Comparison of ENCODE assay signal across 21 cellular contexts in the genomic region with DNA sequence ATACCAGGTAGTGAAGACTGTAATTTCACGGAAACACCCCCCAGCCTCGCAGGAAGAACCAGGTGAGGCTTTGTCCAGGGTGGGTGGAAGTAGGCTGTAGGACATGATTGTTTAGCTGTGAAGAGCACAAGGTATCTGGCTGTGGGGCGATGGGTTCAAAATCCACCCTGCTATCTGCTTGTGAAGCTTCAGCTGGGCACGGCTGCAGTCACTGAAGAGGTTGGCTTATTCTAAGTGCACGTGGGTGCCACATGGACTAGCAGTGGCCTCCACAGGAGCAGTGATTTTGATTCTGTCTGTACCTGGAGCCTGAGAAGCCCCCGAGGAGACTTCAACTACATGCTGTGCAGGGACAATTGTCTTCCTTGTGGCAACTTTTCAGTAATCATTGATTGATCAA.
DNase-seq lines count a peak whose midpoint lies in the region; ATAC-seq, FAIRE-seq and TF ChIP-seq lines count a peak whose summit lies in the region.
"Had no signal": no experiment of that assay in that cellular context is flagged by ENCODE, and none has a peak within 500 bp of the region (broad histone marks: within the 10 kb centered on the region; RNA-seq: fewer than 3 reads in every experiment).

No MANE protein-coding gene starts in this region.

- POLR2A ChIA-PET in HepG2 (lab: Yijun Ruan, JAX) (no interaction called here), H1 (lab: Charles Lee; ENCODE audit: partially characterized antibody) (interaction anchor here (1.1 to 1.5 kb wide), 2 partner anchors 13 to 20 kb away, joined by 3 read pairs; no protein-coding TSS in a partner anchor)

- 47% methylated on average over 4 of the region's 6 CpGs for WGBS in HepG2 (ENCODE audit: low lambda C conversion rate)
- 0% methylated on average over 2 of the region's 6 CpGs for WGBS in right lobe of liver (ENCODE audit: insufficient coverage, low coverage, low lambda C conversion rate, missing lambda C conversion rate)
- 90% methylated on average over 6 of the region's 6 CpGs; no CpG with 5 or more reads in 1 of the 2 experiments for WGBS in H1 (ENCODE audit: extremely low coverage in 1 of 2, insufficient coverage in 1 of 2, insufficient read length in 1 of 2, insufficient replicate concordance in 2 of 2, low coverage in 1 of 2, low lambda C conversion rate in 2 of 2, missing lambda C conversion rate in 1 of 2), 2 experiments
- 48 to 77% (median 50%) methylated on average over 6 of the region's 6 CpGs for WGBS in small intestine, 3 donors

- H3K4me2 ChIP-seq in HepG2 (ENCODE audit: low read depth, low read length) (no peak overlapping the region), H1 (ENCODE audit: insufficient read depth in 1 of 2, low read depth in 2 of 2, low read length in 2 of 2) (no peak overlapping the region)
- H3K4me2 ChIP-seq: BLaER1 had no signal

- no peaks in the 10 kb centered on the region for H3K79me1 ChIP-seq in H1 (ENCODE audit: low read depth, low read length)

- peak overlapping the region; percentile 38 for H4K8ac ChIP-seq in H1 (ENCODE audit: extremely low read depth, insufficient read depth, low read length)

- H3K9ac ChIP-seq in HepG2 (ENCODE audit: insufficient read depth, low read depth, low read length): no peak overlapping the region
- H3K9ac ChIP-seq in H1 (replicated peaks in 1 of 4; ENCODE audit: extremely low read depth in 1 of 4, low read depth in 3 of 4, low read length in 3 of 4): no peak overlapping the region
- H3K9ac ChIP-seq: BLaER1, GM23248 had no signal

- no peak overlapping the region for H4K5ac ChIP-seq in H1 (ENCODE audit: insufficient read length, low read depth, low read length)

- peak overlapping the region; percentile 71 for H2BK12ac ChIP-seq in H1 (ENCODE audit: low read depth, low read length)

- H4K20me1 ChIP-seq in HepG2 (ENCODE audit: insufficient read depth, low read length) (no peaks in the 10 kb centered on the region), H1 (replicated peaks in 1 of 2; ENCODE audit: control insufficient read depth in 1 of 2, insufficient read depth in 2 of 2, low read length in 2 of 2) (no peaks in the 10 kb centered on the region)
- H4K20me1 ChIP-seq: BLaER1 had no signal

- H4K91ac ChIP-seq in H1 (replicated peaks; ENCODE audit: insufficient read length, low read length): no peak overlapping the region

- H3K36me3 ChIP-seq in HepG2 (replicated peaks in 1 of 2; ENCODE audit: control insufficient read depth in 1 of 2, insufficient read depth in 2 of 2, low read length in 2 of 2) (no peaks in the 10 kb centered on the region), right lobe of liver (no peaks in the 10 kb centered on the region), H1 (ENCODE audit: control insufficient read depth in 2 of 4, insufficient read depth in 4 of 4, low read length in 3 of 4) (peaks cover 0 to 3% (median 0%) of the 10 kb centered on the region in 4 experiments; a peak in 1 of 8 replicates), small intestine (ENCODE audit: control insufficient read depth in 2 of 2, insufficient read depth in 2 of 2, low read length in 2 of 2) (no peaks in the 10 kb centered on the region)
- H3K36me3 ChIP-seq: BLaER1 had no signal

- H3K79me2 ChIP-seq in HepG2 (ENCODE audit: insufficient read depth, low read length): no peaks in the 10 kb centered on the region
- H3K79me2 ChIP-seq in H1 (ENCODE audit: control insufficient read depth in 1 of 2, insufficient read depth in 2 of 2, low read length in 2 of 2): no peaks in the 10 kb centered on the region

- no peak overlapping the region for H3K14ac ChIP-seq in H1 (ENCODE audit: insufficient read length)

- TF ChIP-seq CTCF in HepG2 (CRISPR knock-in tag; IDR thresholded peaks at IDR 0.05) (no peak), right lobe of liver (IDR thresholded peaks at IDR 0.05) (no peak), H1 (IDR thresholded peaks at IDR 0.05; ENCODE audit: control extremely low read depth in 1 of 3, insufficient read depth in 1 of 3, low read depth in 1 of 3, low read length in 3 of 3) (no peak)

- in situ Hi-C loops in HepG2 (cut with HindIII; ENCODE audit: extremely low pct_ligation_motif_present, low pct_unique_long_range_greater_than_20kb): no loop called here

- DNase-seq in HepG2 (ENCODE audit: low spot score) (no peak), right lobe of liver (no peak), H1 (ENCODE audit: low read depth in 1 of 2, low spot score in 2 of 2) (no peak), small intestine (peak; percentile 40)
- DNase-seq: Calu3; CD4-positive, CD25-positive, alpha-beta regulatory T cell; CD8-positive, alpha-beta T cell; DMS53; DMS79 treated with DMSO at 0.1 percent for 48 hours; GF-D8; GM23248; HCEC 1CT had no signal

- TF ChIP-seq EP300 in HepG2 (IDR thresholded peaks at IDR 0.05; ENCODE audit: low read depth in 2 of 2, low read length in 2 of 2) (no peak), HepG2 (CRISPR knock-in tag; IDR thresholded peaks at IDR 0.05; ENCODE audit: borderline replicate concordance) (no peak), H1 (IDR thresholded peaks at IDR 0.05; ENCODE audit: borderline replicate concordance in 1 of 2, low read depth in 2 of 2, low read length in 2 of 2) (no peak)

- ATAC-seq in HepG2 (no peak; the same call in 2 of the 3 replicates), right lobe of liver (no peak), GM21515 (IDR thresholded peaks at IDR 0.05; ENCODE audit: unreplicated experiment) (no peak), GM18517 (IDR thresholded peaks at IDR 0.05; ENCODE audit: unreplicated experiment) (no peak)
- ATAC-seq: CD8-positive, alpha-beta T cell had no signal

- TF ChIP-seq POLR2A in HepG2 (IDR thresholded peaks at IDR 0.05; ENCODE audit: insufficient read depth in 1 of 2, low read depth in 2 of 2, low read length in 2 of 2) (no peak), right lobe of liver (IDR thresholded peaks at IDR 0.05) (no peak), H1 (IDR thresholded peaks at IDR 0.05; ENCODE audit: control extremely low read depth in 1 of 2, low read depth in 2 of 2, low read length in 2 of 2) (no peak)

- H3K18ac ChIP-seq in H1 (ENCODE audit: extremely low read depth, low read length): no peak overlapping the region

- H2BK20ac ChIP-seq in H1 (ENCODE audit: low read length): no peak overlapping the region; the same call in 1 of the 2 replicates

- no peak overlapping the region for H2BK15ac ChIP-seq in H1 (ENCODE audit: low read length)

- no peaks in the 10 kb centered on the region for H3K9me3 ChIP-seq in HepG2 (ENCODE audit: low read length)
- no peaks in the 10 kb centered on the region for H3K9me3 ChIP-seq in right lobe of liver
- H3K9me3 ChIP-seq in H1 (ENCODE audit: insufficient read depth in 2 of 2, low read depth in 1 of 2, low read length in 1 of 2): peaks cover 0 to 9% of the 10 kb centered on the region in 2 experiments; a peak in 1 of 4 replicates
- H3K9me3 ChIP-seq in small intestine (ENCODE audit: control insufficient read depth, low read depth): no peaks in the 10 kb centered on the region

- H3K4me3 ChIP-seq in HepG2 (replicated peaks in 1 of 3; ENCODE audit: insufficient read depth in 1 of 3, low read depth in 2 of 3, low read length in 3 of 3): no peak overlapping the region
- no peak overlapping the region for H3K4me3 ChIP-seq in right lobe of liver
- no peak overlapping the region for H3K4me3 ChIP-seq in H1 (ENCODE audit: extremely low read depth in 1 of 4, insufficient read depth in 2 of 4, low read depth in 3 of 4, low read length in 4 of 4)
- H3K4me3 ChIP-seq in small intestine (ENCODE audit: low read depth in 1 of 2, low read length in 2 of 2): no peak overlapping the region
- H3K4me3 ChIP-seq: BLaER1, GM23248 had no signal

- H3K4me1 ChIP-seq in HepG2 (ENCODE audit: insufficient read depth, low read length) (peaks cover 7% of the 10 kb centered on the region; the same call in 1 of the 2 replicates), right lobe of liver (no peaks in the 10 kb centered on the region), H1 (replicated peaks in 1 of 4; ENCODE audit: control insufficient read depth in 3 of 4, insufficient read depth in 4 of 4, low read length in 3 of 4) (peaks cover 0 to 11% (median 4%) of the 10 kb centered on the region in 4 experiments; a peak in 5 of 7 replicates), small intestine (ENCODE audit: control insufficient read depth in 2 of 2, insufficient read depth in 1 of 2, low read depth in 1 of 2, low read length in 1 of 2) (peaks cover 0 to 16% of the 10 kb centered on the region in 2 donors)

- H3K4ac ChIP-seq in H1 (replicated peaks; ENCODE audit: insufficient read length, low read depth, low read length): no peak overlapping the region

- H3K56ac ChIP-seq in H1 (replicated peaks; ENCODE audit: insufficient read length, low read depth, low read length): no peak overlapping the region

- H2AFZ ChIP-seq in HepG2 (ENCODE audit: low read length): no peak overlapping the region
- no peak overlapping the region for H2AFZ ChIP-seq in H1 (ENCODE audit: low read length)
- H2AFZ ChIP-seq: GM23248 had no signal

- no TSS peak for BruUV-seq in HepG2 (replicated peaks; lab: Mats Ljungman, UMichigan)

- TF ChIP-seq RAD21 in HepG2 (CRISPR knock-in tag; IDR thresholded peaks at IDR 0.05): no peak
- TF ChIP-seq RAD21 in H1 (IDR thresholded peaks at IDR 0.05 in 1 of 2, conservative IDR thresholded peaks at IDR 0.05 in 1 of 2; ENCODE audit: low read depth in 2 of 2, low read length in 2 of 2): no peak

- no peak overlapping the region for H2BK120ac ChIP-seq in H1 (replicated peaks; ENCODE audit: low read depth, low read length)

- H3K27ac ChIP-seq in HepG2 (ENCODE audit: extremely low read length, insufficient read depth, low read length) (no peak overlapping the region), right lobe of liver (no peak overlapping the region), H1 (ENCODE audit: low read depth, low read length) (no peak overlapping the region), small intestine (ENCODE audit: low read depth in 1 of 2, low read length in 1 of 2) (no peak overlapping the region)
- H3K27ac ChIP-seq: 22Rv1, BLaER1, C4-2B, GM23248 had no signal

- FAIRE-seq in HepG2 (lab: Jason Lieb, UNC): no peak
- no peak for FAIRE-seq in H1 (lab: Jason Lieb, UNC)
- FAIRE-seq in small intestine (lab: Jason Lieb, UNC): no peak
- FAIRE-seq: A204.1, GM12891, GM18507, H54 had no signal

- no peak overlapping the region for H3K23ac ChIP-seq in H1 (ENCODE audit: insufficient read length)

- no peaks in the 10 kb centered on the region for H3K23me2 ChIP-seq in H1 (ENCODE audit: low read depth, low read length)

- H3K27me3 ChIP-seq in HepG2 (ENCODE audit: control insufficient read depth in 1 of 2, insufficient read depth in 2 of 2, low read length in 2 of 2) (no peaks in the 10 kb centered on the region; a peak in 1 of 5 replicates), right lobe of liver (no peaks in the 10 kb centered on the region), H1 (replicated peaks in 1 of 4; ENCODE audit: control insufficient read depth in 3 of 4, extremely low read depth in 1 of 4, insufficient read depth in 3 of 4, low read length in 3 of 4) (peaks cover 0 to 3% (median 0%) of the 10 kb centered on the region in 4 experiments; a peak in 1 of 7 replicates), small intestine (ENCODE audit: control insufficient read depth in 2 of 2, insufficient read depth in 2 of 2, low read length in 2 of 2) (no peaks in the 10 kb centered on the region)
- H3K27me3 ChIP-seq: BLaER1 had no signal

- intact Hi-C loops in HepG2 (cut with micrococcal nuclease; ENCODE audit: unreplicated experiment) (no loop called here), right lobe of liver (cut with DNase I) (no loop called here)

- H2BK5ac ChIP-seq in H1 (ENCODE audit: low read depth, low read length): peak overlapping the region; percentile 82; the same call in 1 of the 2 replicates

- peak overlapping the region; percentile 0; the same call in 1 of the 2 replicates for H2AK5ac ChIP-seq in H1 (ENCODE audit: low read depth, low read length)

- CTCF ChIA-PET in HepG2 (lab: Yijun Ruan, JAX; ENCODE audit: low intra/inter-chr PET ratio, low total read pairs) (no interaction called here), H1 (lab: Charles Lee; ENCODE audit: partially characterized antibody) (interaction anchor here (0.6 kb wide), 1 partner anchor 38 kb away, joined by 3 read pairs; no protein-coding TSS in a partner anchor)
